Comparison of ENCODE assay signal across 11 cellular contexts in the genomic region with DNA sequence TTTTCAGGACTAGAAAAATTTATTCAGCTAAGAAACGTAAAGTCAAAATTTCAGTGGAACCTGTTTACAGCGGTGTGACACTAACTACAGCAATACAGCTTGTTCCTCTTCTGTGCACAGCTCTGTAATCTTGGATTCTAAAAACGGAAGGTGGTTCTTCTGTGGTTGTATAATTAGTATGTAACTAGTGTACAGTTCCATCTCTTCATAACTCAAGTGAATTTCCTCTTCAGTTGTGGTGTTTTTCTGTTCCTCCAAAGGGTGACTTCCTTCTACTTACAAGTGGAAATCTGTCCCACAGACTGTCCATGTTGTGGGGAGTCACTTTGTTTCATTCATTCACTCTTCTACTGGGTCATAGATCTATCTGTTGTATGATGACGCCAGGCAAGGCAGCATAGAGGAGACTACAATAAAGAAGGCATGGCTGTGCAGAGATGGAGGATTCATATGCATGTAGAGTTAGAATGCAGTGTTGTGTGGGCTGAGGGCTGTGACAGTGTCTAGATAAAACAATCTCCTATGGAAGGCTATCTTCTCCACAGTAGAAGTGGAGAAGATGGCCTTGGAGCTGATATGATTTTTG. TPM values are rescaled to one million over a fixed set of nuclear protein-coding genes. Genes with fewer than 3 reads are reported as not detected.
A peak's percentile ranks its signal among the peaks of the same experiment; 100 is the strongest.
DNase-seq lines count a peak whose midpoint lies in the region; ATAC-seq lines count a peak whose summit lies in the region.
"Had no signal": no experiment of that assay in that cellular context is flagged by ENCODE, and none has a peak within 500 bp of the region (broad histone marks: within the 10 kb centered on the region; RNA-seq: fewer than 3 reads in every experiment).

No MANE protein-coding gene starts in this region.

- H3K27ac ChIP-seq in naive thymus-derived CD4-positive, alpha-beta T cell (ENCODE audit: low read depth, low read length) = no peak overlapping the region
- H3K27ac ChIP-seq: 22Rv1, neural progenitor cell, testis had no signal

- H3K4me1 Mint-ChIP-seq in activated CD4-positive, alpha-beta T cell treated with anti-CD3 and anti-CD28 coated beads for 36 hours = peaks cover 76% of the 10 kb centered on the region
- peaks cover 49 to 93% (median 79%) of the 10 kb centered on the region in 7 donors for H3K4me1 Mint-ChIP-seq in naive thymus-derived CD4-positive, alpha-beta T cell

- DNase-seq in activated CD4-positive, alpha-beta T cell treated with anti-CD3 and anti-CD28 coated beads for 36 hours = no peak
- DNase-seq in activated CD4-positive, alpha-beta T cell treated with anti-CD3 and anti-CD28 coated beads for 1 hour = no peak
- DNase-seq in NOMO-1 (lab: John Stamatoyannopoulos, UW; ENCODE audit: unreplicated experiment in 2 of 2) (peak; percentile 72 to 96), NCI-H1092 treated with DMSO at 0.1 percent for 48 hours (lab: John Stamatoyannopoulos, UW) (no peak), NCI-H1930 (lab: John Stamatoyannopoulos, UW) (no peak), NCI-H1436 (lab: John Stamatoyannopoulos, UW) (no peak)
- no peak for DNase-seq in naive thymus-derived CD4-positive, alpha-beta T cell
- DNase-seq: testis had no signal

- H3K4me3 ChIP-seq in naive thymus-derived CD4-positive, alpha-beta T cell (ENCODE audit: low read length) = no peak overlapping the region
- H3K4me3 ChIP-seq: neural progenitor cell, testis had no signal

- POLR2A ChIA-PET in activated CD4-positive, alpha-beta T cell treated with anti-CD3 and anti-CD28 coated beads for 36 hours (lab: Charles Lee) = no interaction called here
- POLR2A ChIA-PET in naive thymus-derived CD4-positive, alpha-beta T cell (lab: Charles Lee) = interaction anchor here (1.3 kb wide), 1 partner anchor 126 kb away, joined by 3 read pairs; no protein-coding TSS in a partner anchor

- intact Hi-C loops in activated CD4-positive, alpha-beta T cell treated with anti-CD3 and anti-CD28 coated beads for 36 hours (cut with DNase I, micrococcal nuclease) = no loop called here
- intact Hi-C loops in naive thymus-derived CD4-positive, alpha-beta T cell (cut with micrococcal nuclease) = loop anchor here in 1 of 2 donors (1.0 kb wide), 1 partner anchor 23 kb away; no protein-coding TSS in a partner anchor

- no peaks in the 10 kb centered on the region for H3K9me3 ChIP-seq in naive thymus-derived CD4-positive, alpha-beta T cell (ENCODE audit: control insufficient read depth in 2 of 3, low read length in 3 of 3)
- H3K9me3 ChIP-seq: testis had no signal

- H3K27ac Mint-ChIP-seq in activated CD4-positive, alpha-beta T cell treated with anti-CD3 and anti-CD28 coated beads for 36 hours = peak overlapping the region; percentile 26
- peak overlapping the region in 7 of 9 donors; percentile 4 to 75 (median 11) for H3K27ac Mint-ChIP-seq in naive thymus-derived CD4-positive, alpha-beta T cell
- H3K27ac Mint-ChIP-seq: neural progenitor cell had no signal

- ATAC-seq in activated CD4-positive, alpha-beta T cell treated with anti-CD3 and anti-CD28 coated beads for 36 hours = peak; percentile 40
- ATAC-seq in HG02870 (IDR thresholded peaks at IDR 0.05; ENCODE audit: unreplicated experiment) = peak; percentile 85
- ATAC-seq in naive thymus-derived CD4-positive, alpha-beta T cell = peak; percentile 83

- no peaks in the 10 kb centered on the region for H3K27me3 Mint-ChIP-seq in activated CD4-positive, alpha-beta T cell treated with anti-CD3 and anti-CD28 coated beads for 36 hours
- no peaks in the 10 kb centered on the region for H3K27me3 Mint-ChIP-seq in naive thymus-derived CD4-positive, alpha-beta T cell

- CTCF ChIA-PET in activated CD4-positive, alpha-beta T cell treated with anti-CD3 and anti-CD28 coated beads for 36 hours (lab: Charles Lee) = interaction anchor here (0.8 to 3.8 kb wide), 5 partner anchors 8 to 63 kb away, joined by 3 to 25 read pairs (median 6); no protein-coding TSS in a partner anchor
- CTCF ChIA-PET in naive thymus-derived CD4-positive, alpha-beta T cell (lab: Charles Lee) = interaction anchor here (1.6 kb wide), 1 partner anchor 14 kb away, joined by 8 read pairs; no protein-coding TSS in a partner anchor

- no peaks in the 10 kb centered on the region for H3K9me3 Mint-ChIP-seq in activated CD4-positive, alpha-beta T cell treated with anti-CD3 and anti-CD28 coated beads for 36 hours (ENCODE audit: low read depth)
- peaks cover 0 to 8% (median 0%) of the 10 kb centered on the region in 11 donors for H3K9me3 Mint-ChIP-seq in naive thymus-derived CD4-positive, alpha-beta T cell
- H3K9me3 Mint-ChIP-seq: neural progenitor cell had no signal

- no peaks in the 10 kb centered on the region for H3K36me3 ChIP-seq in naive thymus-derived CD4-positive, alpha-beta T cell (ENCODE audit: control insufficient read depth in 2 of 3, insufficient read depth in 3 of 3, low read length in 3 of 3)
- H3K36me3 ChIP-seq: neural progenitor cell had no signal

- H3K27me3 ChIP-seq in naive thymus-derived CD4-positive, alpha-beta T cell (ENCODE audit: control insufficient read depth in 2 of 2, insufficient read depth in 2 of 2, low read length in 2 of 2) = no peaks in the 10 kb centered on the region
- H3K27me3 ChIP-seq: neural progenitor cell, testis had no signal

- H3K4me1 ChIP-seq in naive thymus-derived CD4-positive, alpha-beta T cell (ENCODE audit: control insufficient read depth in 2 of 2, insufficient read depth in 2 of 2, low read length in 2 of 2) = peaks cover 7 to 24% of the 10 kb centered on the region in 2 donors
- H3K4me1 ChIP-seq: neural progenitor cell, testis had no signal

- peaks cover 24% of the 10 kb centered on the region for H3K36me3 Mint-ChIP-seq in activated CD4-positive, alpha-beta T cell treated with anti-CD3 and anti-CD28 coated beads for 36 hours (ENCODE audit: low read depth)
- H3K36me3 Mint-ChIP-seq in naive thymus-derived CD4-positive, alpha-beta T cell = peaks cover 7 to 42% (median 26%) of the 10 kb centered on the region in 5 donors
- H3K36me3 Mint-ChIP-seq: neural progenitor cell had no signal

- H3K4me3 Mint-ChIP-seq in activated CD4-positive, alpha-beta T cell treated with anti-CD3 and anti-CD28 coated beads for 36 hours = no peak overlapping the region
- peak overlapping the region in 8 of 10 donors; percentile 3 to 65 (median 36) for H3K4me3 Mint-ChIP-seq in naive thymus-derived CD4-positive, alpha-beta T cell
- H3K4me3 Mint-ChIP-seq: neural progenitor cell had no signal

RNA-seq across cellular contexts. Expression of a gene that starts 5.4 kb away (rescaled TPM):
- total RNA-seq in activated CD4-positive, alpha-beta T cell treated with anti-CD3 and anti-CD28 coated beads for 36 hours = 10 to 100 TPM; 24.7 to 25.9 TPM
- total RNA-seq in naive thymus-derived CD4-positive, alpha-beta T cell = 10 to 100 TPM; 10.9 to 49.6 (median 20.7) TPM
- polyA plus RNA-seq in naive thymus-derived CD4-positive, alpha-beta T cell = 10 to 100 TPM; 17.7 to 23.2 TPM

Comparison
In these comparisons a context has a peak if more than half of its experiments do, and no peak if none do; other contexts are left out.
1. DNase-seq: peak in NOMO-1 (2 of 2); none in activated CD4-positive, alpha-beta T cell treated with anti-CD3 and anti-CD28 coated beads for 36 hours (single experiment), activated CD4-positive, alpha-beta T cell treated with anti-CD3 and anti-CD28 coated beads for 1 hour (single experiment), naive thymus-derived CD4-positive, alpha-beta T cell (0 of 9), NCI-H1092 treated with DMSO at 0.1 percent for 48 hours (single experiment), NCI-H1930 (0 of 2) and NCI-H1436 (single experiment).
2. Peak in every context shown above with its lines, with median percentiles within 50 percentile points of each other: ATAC-seq.